In the genomic region with DNA sequence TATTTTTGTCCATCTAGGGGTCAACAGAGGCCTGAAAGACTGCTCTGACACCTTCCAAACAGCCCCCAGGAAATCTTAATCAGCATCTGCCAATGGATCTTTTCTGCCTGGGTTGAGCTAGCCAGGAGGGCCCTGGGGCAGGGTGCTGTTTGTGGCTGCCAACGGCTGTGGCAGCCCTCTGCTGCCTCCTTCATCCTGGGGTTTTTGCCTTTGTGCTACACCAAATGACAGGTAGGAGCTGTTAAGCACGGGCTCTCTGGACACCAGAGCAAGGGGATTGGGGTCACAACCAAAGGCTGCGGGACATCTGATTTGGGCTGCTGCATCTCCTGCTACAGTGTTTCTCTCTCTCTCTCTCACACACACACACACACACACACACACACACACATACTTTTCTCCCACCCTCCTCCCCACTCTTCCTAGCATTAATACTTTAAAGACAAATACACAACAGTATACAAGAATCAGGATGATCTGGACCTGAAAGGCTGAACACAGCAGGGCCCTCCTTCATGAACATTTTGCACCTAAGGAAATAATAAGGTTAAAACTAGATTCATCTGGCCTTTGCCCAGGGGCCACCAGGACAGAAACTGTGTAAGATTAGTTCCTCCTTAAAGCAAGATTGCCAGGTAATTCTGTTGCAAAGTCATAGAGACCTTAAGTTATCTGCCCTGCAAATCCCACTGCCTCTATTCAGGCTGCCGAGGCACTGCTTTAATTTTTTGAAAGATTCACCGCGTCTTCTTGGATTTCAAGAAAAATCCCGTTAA, we compare ENCODE assay signal across 14 cellular contexts. TPM values are rescaled to one million over a fixed set of nuclear protein-coding genes. Genes with fewer than 3 reads are reported as not detected.
A peak's percentile ranks its signal among the peaks of the same experiment; 100 is the strongest.
DNase-seq lines count a peak whose midpoint lies in the region; ATAC-seq, FAIRE-seq and TF ChIP-seq lines count a peak whose summit lies in the region.
"Had no signal": no experiment of that assay in that cellular context is flagged by ENCODE, and none has a peak within 500 bp of the region (broad histone marks: within the 10 kb centered on the region; RNA-seq: fewer than 3 reads in every experiment).

No MANE protein-coding gene starts in this region.

- TF ChIP-seq EP300 in HepG2 (IDR thresholded peaks at IDR 0.05; ENCODE audit: low read depth in 2 of 2, low read length in 2 of 2) (no peak), HepG2 (CRISPR knock-in tag; IDR thresholded peaks at IDR 0.05; ENCODE audit: borderline replicate concordance) (no peak), sigmoid colon (IDR thresholded peaks at IDR 0.05) (no peak)

- intact Hi-C loops in Calu3 (cut with micrococcal nuclease; ENCODE audit: unreplicated experiment) (loop anchor here (2.0 to 10.0 kb wide), 3 partner anchors 138 to 350 kb away; no protein-coding TSS in a partner anchor), HepG2 (cut with micrococcal nuclease; ENCODE audit: unreplicated experiment) (loop anchor here (5.0 kb wide), 1 partner anchor 110 kb away; no protein-coding TSS in a partner anchor), sigmoid colon (cut with DNase I) (no loop called here)
- intact Hi-C loops in activated T-helper 1 cell treated with anti-CD3 and anti-CD28 coated beads, Interleukin-12 subunit alpha, Interleukin-12 subunit beta, Interleukin-2, Interleukin-4 antibody, amounts not matched to agents 30 ng/mL and 10 ng/mL and 1 ng/mL, durations not matched to agents 14 hours and 24 hours and 36 hours (cut with micrococcal nuclease) = loop anchor here (10.0 kb wide), 2 partner anchors 692 to 762 kb away; no protein-coding TSS in a partner anchor

- H3K27me3 Mint-ChIP-seq in Calu3 (ENCODE audit: unreplicated experiment) = no peaks in the 10 kb centered on the region
- peaks cover 25% of the 10 kb centered on the region for H3K27me3 Mint-ChIP-seq in activated T-helper 1 cell treated with anti-CD3 and anti-CD28 coated beads, Interleukin-12 subunit alpha, Interleukin-12 subunit beta, Interleukin-2, Interleukin-4 antibody, amounts not matched to agents 30 ng/mL and 10 ng/mL and 1 ng/mL, durations not matched to agents 14 hours and 24 hours and 36 hours (ENCODE audit: insufficient read depth)

- no peak overlapping the region for H3K4me3 Mint-ChIP-seq in Calu3 (ENCODE audit: low read depth, unreplicated experiment)
- H3K4me3 Mint-ChIP-seq in activated T-helper 1 cell treated with anti-CD3 and anti-CD28 coated beads, Interleukin-12 subunit alpha, Interleukin-12 subunit beta, Interleukin-2, Interleukin-4 antibody, amounts not matched to agents 30 ng/mL and 10 ng/mL and 1 ng/mL, durations not matched to agents 14 hours and 24 hours and 36 hours = no peak overlapping the region
- H3K4me3 Mint-ChIP-seq: activated T-cell treated with anti-CD3 and anti-CD28 coated beads, Interleukin-2, amount 50 U/mL, for 24 hours; HFFc6 had no signal

- peak overlapping the region; percentile 4 for H3K27ac Mint-ChIP-seq in Calu3 (ENCODE audit: unreplicated experiment)
- no peak overlapping the region for H3K27ac Mint-ChIP-seq in activated T-helper 1 cell treated with anti-CD3 and anti-CD28 coated beads, Interleukin-12 subunit alpha, Interleukin-12 subunit beta, Interleukin-2, Interleukin-4 antibody, amounts not matched to agents 30 ng/mL and 10 ng/mL and 1 ng/mL, durations not matched to agents 14 hours and 24 hours and 36 hours
- H3K27ac Mint-ChIP-seq: activated T-cell treated with anti-CD3 and anti-CD28 coated beads, Interleukin-2, amount 50 U/mL, for 24 hours; HFFc6; naive thymus-derived CD4-positive, alpha-beta T cell had no signal

- no peaks in the 10 kb centered on the region for H3K9me3 Mint-ChIP-seq in Calu3 (ENCODE audit: low read depth, unreplicated experiment)
- peaks cover 8% of the 10 kb centered on the region for H3K9me3 Mint-ChIP-seq in activated T-helper 1 cell treated with anti-CD3 and anti-CD28 coated beads, Interleukin-12 subunit alpha, Interleukin-12 subunit beta, Interleukin-2, Interleukin-4 antibody, amounts not matched to agents 30 ng/mL and 10 ng/mL and 1 ng/mL, durations not matched to agents 14 hours and 24 hours and 36 hours
- H3K9me3 Mint-ChIP-seq: HFFc6 had no signal

- peaks cover 29% of the 10 kb centered on the region for H3K4me1 Mint-ChIP-seq in Calu3 (ENCODE audit: low read depth, unreplicated experiment)
- H3K4me1 Mint-ChIP-seq in activated T-helper 1 cell treated with anti-CD3 and anti-CD28 coated beads, Interleukin-12 subunit alpha, Interleukin-12 subunit beta, Interleukin-2, Interleukin-4 antibody, amounts not matched to agents 30 ng/mL and 10 ng/mL and 1 ng/mL, durations not matched to agents 14 hours and 24 hours and 36 hours (ENCODE audit: low read depth) = peaks cover 39% of the 10 kb centered on the region

- peaks cover 8% of the 10 kb centered on the region for H3K79me2 ChIP-seq in HepG2 (ENCODE audit: insufficient read depth, low read length)

- no peak for FAIRE-seq in HepG2 (lab: Jason Lieb, UNC)

- TF ChIP-seq RAD21 in HepG2 (CRISPR knock-in tag; IDR thresholded peaks at IDR 0.05) = no peak

- TF ChIP-seq POLR2A in HepG2 (IDR thresholded peaks at IDR 0.05; ENCODE audit: insufficient read depth in 1 of 2, low read depth in 2 of 2, low read length in 2 of 2) (no peak; a peak in 1 of 4 replicates), sigmoid colon (IDR thresholded peaks at IDR 0.05) (no peak)

- H2AFZ ChIP-seq in HepG2 (ENCODE audit: low read length) = no peak overlapping the region

- 15% methylated on average over 7 of the region's 7 CpGs for WGBS in HepG2 (ENCODE audit: low lambda C conversion rate)
- WGBS in sigmoid colon, 2 donors = 46 to 71% methylated on average over 7 of the region's 7 CpGs

- TF ChIP-seq CTCF in Calu3 (IDR thresholded peaks at IDR 0.05; ENCODE audit: unreplicated experiment) = no peak
- TF ChIP-seq CTCF in VCaP (conservative IDR thresholded peaks at IDR 0.05) = no peak
- 0 out of 2 replicates have a peak, but pooled peaks have one; percentile 9 for TF ChIP-seq CTCF in HepG2 (CRISPR knock-in tag; IDR thresholded peaks at IDR 0.05)
- TF ChIP-seq CTCF in sigmoid colon (IDR thresholded peaks at IDR 0.05) = no peak

- H3K4me3 ChIP-seq in HepG2 (replicated peaks in 1 of 3; ENCODE audit: insufficient read depth in 1 of 3, low read depth in 2 of 3, low read length in 3 of 3) (peak overlapping the region; percentile 70 to 88 (median 80); a peak in 4 of 6 replicates), sigmoid colon (no peak overlapping the region)

- peak overlapping the region; percentile 84 for H3K4me2 ChIP-seq in HepG2 (ENCODE audit: low read depth, low read length)

- DNase-seq in Calu3 (peak; percentile 7), HepG2 (ENCODE audit: low spot score) (no peak), sigmoid colon (no peak), NCI-H1694 (lab: John Stamatoyannopoulos, UW) (no peak), SIG-M5 (lab: John Stamatoyannopoulos, UW) (no peak), amniotic stem cell (lab: John Stamatoyannopoulos, UW) (no peak)
- DNase-seq in activated T-helper 1 cell treated with anti-CD3 and anti-CD28 coated beads, Interleukin-12 subunit alpha, Interleukin-12 subunit beta, Interleukin-2, Interleukin-4 antibody, amounts not matched to agents 30 ng/mL and 10 ng/mL and 1 ng/mL, durations not matched to agents 14 hours and 24 hours and 36 hours (ENCODE audit: low spot score) = no peak
- DNase-seq: activated CD4-positive, CD25-positive, alpha-beta regulatory T cell treated with anti-CD3 and anti-CD28 coated beads, Interleukin-2, amount 50 U/mL, for 72 hours; activated T-cell treated with anti-CD3 and anti-CD28 coated beads, Interleukin-2, amount 50 U/mL, for 24 hours; EL; HFFc6; naive thymus-derived CD4-positive, alpha-beta T cell had no signal

- H3K4me1 ChIP-seq in HepG2 (ENCODE audit: insufficient read depth, low read length) (peaks cover 53% of the 10 kb centered on the region), sigmoid colon (peaks cover 0 to 30% (median 25%) of the 10 kb centered on the region in 4 donors)

- H3K27me3 ChIP-seq in HepG2 (ENCODE audit: control insufficient read depth in 1 of 2, insufficient read depth in 2 of 2, low read length in 2 of 2) (no peaks in the 10 kb centered on the region), sigmoid colon (no peaks in the 10 kb centered on the region)

- peak overlapping the region; percentile 79 for H3K9ac ChIP-seq in HepG2 (ENCODE audit: insufficient read depth, low read depth, low read length)

- ATAC-seq in HepG2 = peak; percentile 36
- ATAC-seq: naive thymus-derived CD4-positive, alpha-beta T cell had no signal

- H3K27ac ChIP-seq in VCaP (peak overlapping the region; percentile 94), HepG2 (ENCODE audit: extremely low read length, insufficient read depth, low read length) (peak overlapping the region; percentile 90), sigmoid colon (peak overlapping the region; percentile 83 to 89 (median 87))
- H3K27ac ChIP-seq: epithelial cell of prostate had no signal

- POLR2A ChIA-PET in HepG2 (lab: Yijun Ruan, JAX) = interaction anchor here (0.5 to 0.9 kb wide), 3 partner anchors 9 to 1089 kb away, joined by 3 to 4 read pairs (median 4); no protein-coding TSS in a partner anchor

- H3K36me3 ChIP-seq in HepG2 (replicated peaks in 1 of 2; ENCODE audit: control insufficient read depth in 1 of 2, insufficient read depth in 2 of 2, low read length in 2 of 2) = no peaks in the 10 kb centered on the region
- H3K36me3 ChIP-seq in sigmoid colon = no peaks in the 10 kb centered on the region

- no peaks in the 10 kb centered on the region for H4K20me1 ChIP-seq in HepG2 (ENCODE audit: insufficient read depth, low read length)

- no TSS peak for BruUV-seq in Calu3 (replicated peaks; lab: Mats Ljungman, UMichigan)
- TSS peak; percentile 83 for BruUV-seq in HepG2 (replicated peaks; lab: Mats Ljungman, UMichigan)

- CTCF ChIA-PET in Calu3 (lab: Charles Lee) = interaction anchor here (0.6 to 0.8 kb wide), 3 partner anchors 129 to 915 kb away, joined by 3 to 6 read pairs (median 3); no protein-coding TSS in a partner anchor
- CTCF ChIA-PET in HepG2 (lab: Yijun Ruan, JAX; ENCODE audit: low intra/inter-chr PET ratio, low total read pairs) = no interaction called here

- H3K9me3 ChIP-seq in HepG2 (ENCODE audit: low read length) (no peaks in the 10 kb centered on the region), sigmoid colon (no peaks in the 10 kb centered on the region)

- peaks cover 26% of the 10 kb centered on the region for H3K36me3 Mint-ChIP-seq in Calu3 (ENCODE audit: insufficient read depth, unreplicated experiment)
- H3K36me3 Mint-ChIP-seq in activated T-helper 1 cell treated with anti-CD3 and anti-CD28 coated beads, Interleukin-12 subunit alpha, Interleukin-12 subunit beta, Interleukin-2, Interleukin-4 antibody, amounts not matched to agents 30 ng/mL and 10 ng/mL and 1 ng/mL, durations not matched to agents 14 hours and 24 hours and 36 hours (ENCODE audit: low read depth) = no peaks in the 10 kb centered on the region

- in situ Hi-C loops in HepG2 (cut with HindIII; ENCODE audit: extremely low pct_ligation_motif_present, low pct_unique_long_range_greater_than_20kb) = loop anchor here (10.0 kb wide), 1 partner anchor 348 kb away; no protein-coding TSS in a partner anchor

RNA-seq across cellular contexts. Expression of a gene that starts 1.8 kb away (rescaled TPM):
- total RNA-seq in Calu3 (2022) = 46.2 and 49.2 TPM in 2 replicates
- 9.8 and 10.9 TPM in 2 replicates for total RNA-seq in HepG2 (2016; rRNA removed; fragmentation: Illumina TruSeq; extraction: Trizol)
- total RNA-seq in HepG2 (2016; cell fraction: cytosol; rRNA removed; fragmentation: Illumina TruSeq; extraction: Trizol; ENCODE audit: low read depth) = 1.8 and 2.3 TPM in 2 replicates
- 9.5 and 10.5 TPM in 2 replicates for total RNA-seq in HepG2 (2016; cell fraction: insoluble cytoplasmic fraction; rRNA removed; fragmentation: Illumina TruSeq; extraction: Trizol)
- total RNA-seq in HepG2 (2016; cell fraction: membrane; rRNA removed; fragmentation: Illumina TruSeq; extraction: Trizol) = 4.8 and 5.4 TPM in 2 replicates
- 34.3 and 43.9 TPM in 2 replicates for total RNA-seq in HepG2 (2016; cell fraction: nucleus; rRNA removed; fragmentation: Illumina TruSeq; extraction: Trizol)
- 4.6 and 5.3 TPM in 2 replicates for polyA plus RNA-seq in HepG2 (2011; rRNA removed)
- 1.2 and 1.7 TPM in 2 replicates for polyA plus RNA-seq in HepG2 (2011; cell fraction: cytosol; rRNA removed)
- 17.6 and 20.1 TPM in 2 replicates for polyA plus RNA-seq in HepG2 (2011; cell fraction: nucleus; rRNA removed)
- 7.9 and 11.0 TPM in 2 replicates for polyA plus RNA-seq in HepG2 (2012)
- 0.28 and 0.31 TPM in 2 replicates for polyA plus RNA-seq in HepG2 (2016; cell fraction: cytosol; fragmentation: Illumina TruSeq; extraction: Trizol; ENCODE audit: low read depth)
- polyA plus RNA-seq in HepG2 (2016; cell fraction: insoluble cytoplasmic fraction; fragmentation: Illumina TruSeq; extraction: Trizol; ENCODE audit: low read depth) = 6.1 and 8.9 TPM in 2 replicates
- polyA plus RNA-seq in HepG2 (2016; cell fraction: membrane; fragmentation: Illumina TruSeq; extraction: Trizol; ENCODE audit: low read depth) = 0.71 and 0.95 TPM in 2 replicates
- polyA plus RNA-seq in HepG2 (2016; cell fraction: nucleus; fragmentation: Illumina TruSeq; extraction: Trizol; ENCODE audit: insufficient read depth, low read depth) = 22.8 and 22.9 TPM in 2 replicates
- 1.9 and 8.7 TPM in 2 replicates for polyA minus RNA-seq in HepG2 (2011; rRNA and poly(A)+ RNA removed; ENCODE audit: low replicate concordance)
- 5.4 and 5.5 TPM in 2 replicates for polyA minus RNA-seq in HepG2 (2011; cell fraction: cytosol; rRNA and poly(A)+ RNA removed)
- 37.7 and 40.9 TPM in 2 replicates for polyA minus RNA-seq in HepG2 (2011; cell fraction: nucleus; rRNA and poly(A)+ RNA removed)
- 10 to 100 TPM in 2 of 4 donors, 1 to 10 TPM in 2; 7.6 to 23.0 (median 10.1) TPM for total RNA-seq in sigmoid colon
- polyA plus RNA-seq in sigmoid colon = 10 to 100 TPM; 15.0 to 31.9 (median 15.3) TPM
- 6.2 and 6.4 TPM in 2 replicates for total RNA-seq in activated T-helper 1 cell treated with anti-CD3 and anti-CD28 coated beads, Interleukin-12 subunit alpha, Interleukin-12 subunit beta, Interleukin-2, Interleukin-4 antibody, amounts not matched to agents 30 ng/mL and 10 ng/mL and 1 ng/mL, durations not matched to agents 14 hours and 24 hours and 36 hours

Comparison
In these comparisons a context has a peak if more than half of its experiments do, and no peak if none do; other contexts are left out.
1. H3K4me3 ChIP-seq: peak in HepG2 (3 of 3); none in sigmoid colon (0 of 4).
2. Peak in every context shown above with its lines, with median percentiles within 50 percentile points of each other: H3K27ac ChIP-seq.